ENCODE assay signal across 23 cellular contexts in genomic region chr12:49651855-49652254, GRCh38. TPM values are rescaled to one million over a fixed set of nuclear protein-coding genes. Genes with fewer than 3 reads are reported as not detected.
DNase-seq lines count a peak whose midpoint lies in the region; ATAC-seq and TF ChIP-seq lines count a peak whose summit lies in the region.
"Had no signal": no experiment of that assay in that cellular context is flagged by ENCODE, and none has a peak within 500 bp of the region (broad histone marks: within the 10 kb centered on the region; RNA-seq: fewer than 3 reads in every experiment).

No MANE protein-coding gene starts in this region.

- peaks cover 47% of the 10 kb centered on the region for H3K4me1 Mint-ChIP-seq in CD4-positive, alpha-beta T cell (ENCODE audit: low read depth)
- H3K4me1 Mint-ChIP-seq in GM23338 (peaks cover 17% of the 10 kb centered on the region), T-helper 17 cell (peaks cover 14% of the 10 kb centered on the region), nephron progenitor cell (peaks cover 45% of the 10 kb centered on the region)

- H3K4me2 ChIP-seq in GM23338: no peak overlapping the region

- CTCF ChIA-PET in CD4-positive, alpha-beta T cell (lab: Charles Lee): no interaction called here

- ATAC-seq in CD4-positive, alpha-beta T cell (ENCODE audit: poor library complexity): no peak
- ATAC-seq in GM23338 (peak; percentile 60), T-helper 17 cell (no peak)
- ATAC-seq: left lobe of liver, right cardiac atrium, Right ventricle myocardium inferior had no signal

- POLR2A ChIA-PET in CD4-positive, alpha-beta T cell (lab: Charles Lee): interaction anchor here (1.6 kb wide), 1 partner anchor 11 kb away, joined by 6 read pairs; no protein-coding TSS in a partner anchor

- H3K9me2 ChIP-seq in GM23338 (ENCODE audit: insufficient read depth): no peaks in the 10 kb centered on the region

- H3K27me3 Mint-ChIP-seq in CD4-positive, alpha-beta T cell: no peaks in the 10 kb centered on the region
- H3K27me3 Mint-ChIP-seq in GM23338 (ENCODE audit: insufficient read depth, low read depth, poor library complexity) (peaks cover 13% of the 10 kb centered on the region), T-helper 17 cell (no peaks in the 10 kb centered on the region), nephron progenitor cell (ENCODE audit: low read depth, poor library complexity) (peaks cover 2% of the 10 kb centered on the region)
- H3K27me3 Mint-ChIP-seq: CD4-positive, CD25-positive, alpha-beta regulatory T cell; stimulated activated naive CD8-positive, alpha-beta T cell treated with anti-CD3 and anti-CD28 coated beads, Interleukin-15, Interleukin-2, amounts not matched to agents 100 ng/mL and 50 ng/mL, for 24 hours had no signal

- DNase-seq in CD4-positive, alpha-beta T cell: no peak
- no peak for DNase-seq in GM23338 (ENCODE audit: low spot score)
- no peak for DNase-seq in T-helper 17 cell
- no peak for DNase-seq in nephron progenitor cell
- DNase-seq in head of caudate nucleus: no peak
- no peak for DNase-seq in NCI-H226
- no peak for DNase-seq in uterus
- DNase-seq: activated CD4-positive, alpha-beta T cell treated with anti-CD3 and anti-CD28 coated beads, Interleukin-2, amount 50 U/mL, for 4 hours; activated CD8-positive, alpha-beta memory T cell treated with anti-CD3 and anti-CD28 coated beads, Interleukin-2, amount 50 U/mL, for 4 hours; activated gamma-delta T cell; brain microvascular endothelial cell; CD4-positive, CD25-positive, alpha-beta regulatory T cell; DMS153; effector CD4-positive, alpha-beta T cell; erythroblast; immature natural killer cell; mesendoderm; OCI-M1; right cardiac atrium; WERI-Rb-1 had no signal

- no peaks in the 10 kb centered on the region for H3F3A ChIP-seq in GM23338 (replicated peaks; ENCODE audit: low read depth)

- peaks cover 7% of the 10 kb centered on the region; the same call in 1 of the 2 replicates for H4K20me1 ChIP-seq in GM23338 (replicated peaks; ENCODE audit: insufficient read depth)

- H3K9me3 ChIP-seq in CD4-positive, alpha-beta T cell (ENCODE audit: control insufficient read depth, low read length): no peaks in the 10 kb centered on the region
- H3K9me3 ChIP-seq in T-helper 17 cell (ENCODE audit: control insufficient read depth, low read length, poor library complexity, severe bottlenecking) (no peaks in the 10 kb centered on the region), uterus (no peaks in the 10 kb centered on the region)

- H3K4me3 ChIP-seq in GM23338: no peak overlapping the region
- H3K4me3 ChIP-seq in uterus: no peak overlapping the region

- no peak overlapping the region for H2AFZ ChIP-seq in GM23338

- no peaks in the 10 kb centered on the region for H3K9me3 Mint-ChIP-seq in CD4-positive, alpha-beta T cell
- no peaks in the 10 kb centered on the region for H3K9me3 Mint-ChIP-seq in GM23338
- no peaks in the 10 kb centered on the region for H3K9me3 Mint-ChIP-seq in nephron progenitor cell
- H3K9me3 Mint-ChIP-seq: CD4-positive, CD25-positive, alpha-beta regulatory T cell; immature natural killer cell; stimulated activated naive CD8-positive, alpha-beta T cell treated with anti-CD3 and anti-CD28 coated beads, Interleukin-15, Interleukin-2, amounts not matched to agents 100 ng/mL and 50 ng/mL, for 24 hours had no signal

- H3K36me3 ChIP-seq in GM23338 (ENCODE audit: insufficient read depth): peaks cover 23% of the 10 kb centered on the region
- H3K36me3 ChIP-seq in uterus: no peaks in the 10 kb centered on the region

- H3K27ac ChIP-seq in CD4-positive, alpha-beta T cell (ENCODE audit: low read depth, low read length): no peak overlapping the region
- H3K27ac ChIP-seq in GM23338 (ENCODE audit: low read depth) (no peak overlapping the region), uterus (no peak overlapping the region)
- H3K27ac ChIP-seq: brain microvascular endothelial cell, WERI-Rb-1 had no signal

- TF ChIP-seq POLR2A in uterus (IDR thresholded peaks at IDR 0.05): no peak

- no peaks in the 10 kb centered on the region for H3K27me3 ChIP-seq in CD4-positive, alpha-beta T cell (ENCODE audit: control insufficient read depth, insufficient read depth, low read length)
- H3K27me3 ChIP-seq in GM23338 (ENCODE audit: insufficient read depth): no peaks in the 10 kb centered on the region
- H3K27me3 ChIP-seq in uterus: no peaks in the 10 kb centered on the region
- H3K27me3 ChIP-seq: brain microvascular endothelial cell had no signal

- no peaks in the 10 kb centered on the region for H3K79me2 ChIP-seq in GM23338 (replicated peaks; ENCODE audit: insufficient read depth)

- no peak for TF ChIP-seq CTCF in CD4-positive, alpha-beta T cell (IDR thresholded peaks at IDR 0.05)
- TF ChIP-seq CTCF in GM23338 (conservative IDR thresholded peaks at IDR 0.05; ENCODE audit: low read depth in 2 of 2) (no peak), nephron progenitor cell (IDR thresholded peaks at IDR 0.05) (no peak), uterus (IDR thresholded peaks at IDR 0.05) (no peak)

- peak overlapping the region; percentile 30 for H3K27ac Mint-ChIP-seq in CD4-positive, alpha-beta T cell
- no peak overlapping the region for H3K27ac Mint-ChIP-seq in GM23338
- peak overlapping the region; percentile 56 for H3K27ac Mint-ChIP-seq in T-helper 17 cell
- peak overlapping the region; percentile 19 for H3K27ac Mint-ChIP-seq in nephron progenitor cell
- H3K27ac Mint-ChIP-seq: stimulated activated naive CD8-positive, alpha-beta T cell treated with anti-CD3 and anti-CD28 coated beads, Interleukin-15, Interleukin-2, amounts not matched to agents 100 ng/mL and 50 ng/mL, for 24 hours had no signal

- H3K4me1 ChIP-seq in GM23338 (ENCODE audit: insufficient read depth) (no peaks in the 10 kb centered on the region), uterus (no peaks in the 10 kb centered on the region)

- no peak overlapping the region for H3K4me3 Mint-ChIP-seq in CD4-positive, alpha-beta T cell
- H3K4me3 Mint-ChIP-seq in GM23338: no peak overlapping the region
- no peak overlapping the region for H3K4me3 Mint-ChIP-seq in T-helper 17 cell
- no peak overlapping the region for H3K4me3 Mint-ChIP-seq in nephron progenitor cell
- H3K4me3 Mint-ChIP-seq: CD4-positive, CD25-positive, alpha-beta regulatory T cell; immature natural killer cell; stimulated activated naive CD8-positive, alpha-beta T cell treated with anti-CD3 and anti-CD28 coated beads, Interleukin-15, Interleukin-2, amounts not matched to agents 100 ng/mL and 50 ng/mL, for 24 hours had no signal

- H3K36me3 Mint-ChIP-seq in CD4-positive, alpha-beta T cell (ENCODE audit: low read depth): peaks cover 100% of the 10 kb centered on the region
- H3K36me3 Mint-ChIP-seq in GM23338 (ENCODE audit: low read depth) (peaks cover 69% of the 10 kb centered on the region), T-helper 17 cell (ENCODE audit: low read depth) (peaks cover 9% of the 10 kb centered on the region), nephron progenitor cell (ENCODE audit: low read depth) (peaks cover 45% of the 10 kb centered on the region)

- intact Hi-C loops in CD4-positive, alpha-beta T cell (cut with DNase I, micrococcal nuclease): no loop called here
- intact Hi-C loops in head of caudate nucleus (cut with DNase I) (no loop called here), uterus (cut with DNase I; ENCODE audit: low total_unique reads) (no loop called here)

TF ChIP-seq in GM23338, 12 proteins besides CTCF, POLR2A, EP300 and RAD21 (continues in another document):
- TF ChIP-seq EZH2 (IDR thresholded peaks at IDR 0.05; ENCODE audit: low read depth, unreplicated experiment) (no peak), REST (IDR thresholded peaks at IDR 0.05; ENCODE audit: unreplicated experiment) (no peak)

RNA-seq across cellular contexts. Expression of gene PRPF40B, which starts 28.5 kb away (rescaled TPM):
- total RNA-seq in CD4-positive, alpha-beta T cell: 1 to 10 TPM; 4.7 to 6.5 TPM
- 14.7 and 17.9 TPM in 2 replicates for total RNA-seq in GM23338 (2014; rRNA removed; shearing (Covaris generic))
- 16.7 and 19.0 TPM in 2 replicates for polyA plus RNA-seq in GM23338 (2016; fragmentation: Nextera tagmentation; extraction: Ambion mirVana)
- total RNA-seq in T-helper 17 cell (1 to 10 TPM; 5.6 to 7.1 TPM), uterus (10 to 100 TPM; 17.4 to 72.9 (median 25.4) TPM)

RNA-seq across cellular contexts. Expression of gene FAM186B, which starts 46.4 kb away (rescaled TPM):
- total RNA-seq in CD4-positive, alpha-beta T cell: under 1 TPM; 0.64 to 0.74 TPM
- 0.08 and 0.38 TPM in 2 replicates for total RNA-seq in GM23338 (2014; rRNA removed; shearing (Covaris generic))
- polyA plus RNA-seq in GM23338 (2016; fragmentation: Nextera tagmentation; extraction: Ambion mirVana): 0.21 and 0.31 TPM in 2 replicates
- total RNA-seq in T-helper 17 cell (under 1 TPM; 0.37 to 0.39 TPM), uterus (under 1 TPM in 3 of 4 donors, not detected in 1; 0.21 to 0.77 (median 0.30) TPM)
- total RNA-seq: CD4-positive, CD25-positive, alpha-beta regulatory T cell had no signal
- polyA plus RNA-seq: immature natural killer cell had no signal

RNA-seq across cellular contexts. Expression of gene FMNL3, which starts 55.4 kb away (rescaled TPM):
- 10 to 100 TPM; 33.3 to 34.8 TPM for total RNA-seq in CD4-positive, alpha-beta T cell
- 17.8 and 32.6 TPM in 2 replicates for total RNA-seq in GM23338 (2014; rRNA removed; shearing (Covaris generic))
- 8.7 and 10.5 TPM in 2 replicates for polyA plus RNA-seq in GM23338 (2016; fragmentation: Nextera tagmentation; extraction: Ambion mirVana)
- total RNA-seq in T-helper 17 cell (10 to 100 TPM; 17.0 to 19.7 TPM), uterus (10 to 100 TPM in 2 of 4 donors, 1 to 10 TPM in 2; 3.3 to 45.7 (median 20.4) TPM)
